ENCODE assay signal across 11 cellular contexts in genomic region chr6:98054453-98054852, GRCh38.
DNase-seq lines count a peak whose midpoint lies in the region; TF ChIP-seq lines count a peak whose summit lies in the region.
"Had no signal": no experiment of that assay in that cellular context is flagged by ENCODE, and none has a peak within 500 bp of the region (broad histone marks: within the 10 kb centered on the region; RNA-seq: fewer than 3 reads in every experiment).

No MANE protein-coding gene starts in this region.

- H3K4me1 Mint-ChIP-seq in CD8-positive, alpha-beta memory T cell: no peaks in the 10 kb centered on the region
- no peaks in the 10 kb centered on the region for H3K4me1 Mint-ChIP-seq in immature natural killer cell
- H3K4me1 Mint-ChIP-seq: activated CD4-positive, alpha-beta T cell treated with anti-CD3 and anti-CD28 coated beads, Interleukin-2, amount 10 ng/mL, durations not matched to agents 7 days and 5 days had no signal

- TF ChIP-seq CTCF in VCaP (conservative IDR thresholded peaks at IDR 0.05): peak; percentile 62

- no peaks in the 10 kb centered on the region for H3K4me1 ChIP-seq in CD8-positive, alpha-beta memory T cell (ENCODE audit: insufficient read depth, low read length)

- POLR2A ChIA-PET in CD8-positive, alpha-beta memory T cell (lab: Charles Lee): no interaction called here

- H3K27ac Mint-ChIP-seq in CD8-positive, alpha-beta memory T cell: no peak overlapping the region
- H3K27ac Mint-ChIP-seq in immature natural killer cell: no peak overlapping the region
- H3K27ac Mint-ChIP-seq: activated CD4-positive, alpha-beta T cell treated with anti-CD3 and anti-CD28 coated beads, Interleukin-2, amount 10 ng/mL, durations not matched to agents 7 days and 5 days had no signal

- no peaks in the 10 kb centered on the region for H3K27me3 Mint-ChIP-seq in CD8-positive, alpha-beta memory T cell
- peaks cover 0 to 1% (median 0%) of the 10 kb centered on the region in 3 donors for H3K27me3 Mint-ChIP-seq in immature natural killer cell (ENCODE audit: low read depth in 3 of 3)
- H3K27me3 Mint-ChIP-seq: activated CD4-positive, alpha-beta T cell treated with anti-CD3 and anti-CD28 coated beads, Interleukin-2, amount 10 ng/mL, durations not matched to agents 7 days and 5 days had no signal

- DNase-seq in NCI-H82 (lab: John Stamatoyannopoulos, UW): peak; percentile 43
- DNase-seq in NCI-H82 treated with DMSO at 0.1 percent for 48 hours (lab: John Stamatoyannopoulos, UW; ENCODE audit: unreplicated experiment): no peak
- DNase-seq in HT1080 (ENCODE audit: low read depth): peak; percentile 14
- DNase-seq in retina: peak; percentile 1
- no peak for DNase-seq in CD8-positive, alpha-beta memory T cell
- DNase-seq in activated T-cell treated with anti-CD3 and anti-CD28 coated beads, Interleukin-2, amount 50 U/mL, for 48 hours: no peak
- DNase-seq in immature natural killer cell: no peak
- DNase-seq: activated CD4-positive, alpha-beta T cell treated with anti-CD3 and anti-CD28 coated beads, Interleukin-2, amount 10 ng/mL, durations not matched to agents 7 days and 5 days; aorta; nucleus accumbens had no signal

- no peaks in the 10 kb centered on the region for H3K36me3 Mint-ChIP-seq in CD8-positive, alpha-beta memory T cell
- H3K36me3 Mint-ChIP-seq in immature natural killer cell: no peaks in the 10 kb centered on the region

- no peaks in the 10 kb centered on the region for H3K9me3 ChIP-seq in CD8-positive, alpha-beta memory T cell (ENCODE audit: low read length)

- CTCF ChIA-PET in CD8-positive, alpha-beta memory T cell (lab: Charles Lee): no interaction called here

- H3K36me3 ChIP-seq in CD8-positive, alpha-beta memory T cell (ENCODE audit: insufficient read depth, low read length): no peaks in the 10 kb centered on the region

- H3K27me3 ChIP-seq in CD8-positive, alpha-beta memory T cell (ENCODE audit: insufficient read depth, low read length, poor library complexity, severe bottlenecking): no peaks in the 10 kb centered on the region

- peaks cover 0 to 17% (median 4%) of the 10 kb centered on the region in 5 donors for H3K9me3 Mint-ChIP-seq in CD8-positive, alpha-beta memory T cell
- peaks cover 0 to 6% (median 1%) of the 10 kb centered on the region in 6 donors for H3K9me3 Mint-ChIP-seq in immature natural killer cell
- H3K9me3 Mint-ChIP-seq: activated CD4-positive, alpha-beta T cell treated with anti-CD3 and anti-CD28 coated beads, Interleukin-2, amount 10 ng/mL, durations not matched to agents 7 days and 5 days had no signal

- H3K4me3 ChIP-seq in CD8-positive, alpha-beta memory T cell (ENCODE audit: low read length): no peak overlapping the region

- no peak overlapping the region for H3K27ac ChIP-seq in VCaP
- H3K27ac ChIP-seq in CD8-positive, alpha-beta memory T cell (ENCODE audit: low read depth, low read length): no peak overlapping the region

- no peak overlapping the region for H3K4me3 Mint-ChIP-seq in CD8-positive, alpha-beta memory T cell
- H3K4me3 Mint-ChIP-seq in immature natural killer cell: no peak overlapping the region
- H3K4me3 Mint-ChIP-seq: activated CD4-positive, alpha-beta T cell treated with anti-CD3 and anti-CD28 coated beads, Interleukin-2, amount 10 ng/mL, durations not matched to agents 7 days and 5 days had no signal

Comparison
In these comparisons a context has a peak if more than half of its experiments do, and no peak if none do; other contexts are left out.
1. DNase-seq: peak in NCI-H82 (single experiment), HT1080 (single experiment) and retina (single experiment); none in NCI-H82 treated with DMSO at 0.1 percent for 48 hours (single experiment), CD8-positive, alpha-beta memory T cell (0 of 5), activated T-cell treated with anti-CD3 and anti-CD28 coated beads, Interleukin-2, amount 50 U/mL, for 48 hours (0 of 2) and immature natural killer cell (0 of 3).